In genomic region chr14:101557811-101558738, GRCh38 we compare ENCODE assay signal across 14 cellular contexts. TPM values are rescaled to one million over a fixed set of nuclear protein-coding genes. Genes with fewer than 3 reads are reported as not detected.
DNase-seq lines count a peak whose midpoint lies in the region; ATAC-seq and TF ChIP-seq lines count a peak whose summit lies in the region.
"Had no signal": no experiment of that assay in that cellular context is flagged by ENCODE, and none has a peak within 500 bp of the region (broad histone marks: within the 10 kb centered on the region; RNA-seq: fewer than 3 reads in every experiment).

No MANE protein-coding gene starts in this region.

- H3K9me3 ChIP-seq in neural cell (ENCODE audit: low read length) (no peaks in the 10 kb centered on the region), vagina (peaks cover 7% of the 10 kb centered on the region)

- no peaks in the 10 kb centered on the region for H3K9me2 ChIP-seq in neural cell (ENCODE audit: insufficient read depth, low read length)

- DNase-seq in Right ventricle myocardium inferior (ENCODE audit: missing footprints) (peak; percentile 70), left ventricle myocardium superior (no peak), brain microvascular endothelial cell (no peak), vagina (ENCODE audit: extremely low spot score in 2 of 2) (no peak), NCI-H2107 treated with DMSO at 0.1 percent for 48 hours (lab: John Stamatoyannopoulos, UW; ENCODE audit: unreplicated experiment) (no peak)
- DNase-seq in activated T-helper 1 cell treated with anti-CD3 and anti-CD28 coated beads, Interleukin-12 subunit alpha, Interleukin-12 subunit beta, Interleukin-2, Interleukin-4 antibody, amounts not matched to agents 30 ng/mL and 10 ng/mL and 1 ng/mL, durations not matched to agents 14 hours and 24 hours and 36 hours (ENCODE audit: low spot score), result no peak
- DNase-seq: activated CD4-positive, alpha-beta T cell treated with anti-CD3 and anti-CD28 coated beads, Interleukin-2, amount 50 U/mL, for 48 hours; activated naive CD4-positive, alpha-beta T cell; DMS53; NCI-H1930; NK-92 treated with Interleukin-12 subunit alpha and Interleukin-12 subunit beta, amount 100 ng/mL, for 24 hours had no signal

- intact Hi-C loops in Right ventricle myocardium inferior (cut with DNase I), result loop anchor here (5.0 kb wide), 1 partner anchor 61 kb away; no protein-coding TSS in a partner anchor
- intact Hi-C loops in left ventricle myocardium superior (cut with micrococcal nuclease), result no loop called here
- intact Hi-C loops in vagina (cut with DNase I), result no loop called here
- intact Hi-C loops in activated T-helper 1 cell treated with anti-CD3 and anti-CD28 coated beads, Interleukin-12 subunit alpha, Interleukin-12 subunit beta, Interleukin-2, Interleukin-4 antibody, amounts not matched to agents 30 ng/mL and 10 ng/mL and 1 ng/mL, durations not matched to agents 14 hours and 24 hours and 36 hours (cut with micrococcal nuclease), result no loop called here

- peaks cover 36% of the 10 kb centered on the region for H3K4me1 ChIP-seq in vagina

- TF ChIP-seq CTCF in brain microvascular endothelial cell (IDR thresholded peaks at IDR 0.05; ENCODE audit: low read depth, low read length, missing control alignments) (peak; percentile 10), neural cell (IDR thresholded peaks at IDR 0.05; ENCODE audit: poor library complexity, severe bottlenecking) (no peak), vagina (IDR thresholded peaks at IDR 0.05) (peak in 2 of 3 experiments; percentile 46 to 57)

- no peak overlapping the region for H3K27ac ChIP-seq in brain microvascular endothelial cell
- H3K27ac ChIP-seq in neural cell (ENCODE audit: low read length), result no peak overlapping the region
- peak overlapping the region; percentile 90 for H3K27ac ChIP-seq in vagina

- TF ChIP-seq RAD21 in neural cell (conservative IDR thresholded peaks at IDR 0.05), result no peak

- no peak overlapping the region for H3K4me3 Mint-ChIP-seq in activated T-helper 1 cell treated with anti-CD3 and anti-CD28 coated beads, Interleukin-12 subunit alpha, Interleukin-12 subunit beta, Interleukin-2, Interleukin-4 antibody, amounts not matched to agents 30 ng/mL and 10 ng/mL and 1 ng/mL, durations not matched to agents 14 hours and 24 hours and 36 hours

- H3K79me2 ChIP-seq in neural cell (replicated peaks; ENCODE audit: insufficient read depth, low read length), result no peaks in the 10 kb centered on the region

- no peak for TF ChIP-seq EP300 in neural cell (conservative IDR thresholded peaks at IDR 0.05; ENCODE audit: poor library complexity, severe bottlenecking)

- H3K27me3 ChIP-seq in brain microvascular endothelial cell (replicated peaks) (peaks cover 45% of the 10 kb centered on the region), neural cell (ENCODE audit: insufficient read depth, low read depth, low read length) (peaks cover 39% of the 10 kb centered on the region), vagina (no peaks in the 10 kb centered on the region)

- H2AFZ ChIP-seq in neural cell (ENCODE audit: low read depth, low read length), result no peak overlapping the region

- H3K4me2 ChIP-seq in neural cell (ENCODE audit: low read length), result no peak overlapping the region

- no peaks in the 10 kb centered on the region for H3K36me3 ChIP-seq in brain microvascular endothelial cell (replicated peaks)
- no peaks in the 10 kb centered on the region for H3K36me3 ChIP-seq in neural cell (ENCODE audit: insufficient read depth, low read length)
- H3K36me3 ChIP-seq in vagina, result no peaks in the 10 kb centered on the region

- H3F3A ChIP-seq in neural cell (ENCODE audit: insufficient read depth, low read length, poor library complexity, severe bottlenecking), result no peaks in the 10 kb centered on the region

- in situ Hi-C loops in brain microvascular endothelial cell (cut with HindIII; ENCODE audit: low pct_ligation_motif_present, low sequenced_read_pairs), result no loop called here

- no peak overlapping the region for H3K27ac Mint-ChIP-seq in activated T-helper 1 cell treated with anti-CD3 and anti-CD28 coated beads, Interleukin-12 subunit alpha, Interleukin-12 subunit beta, Interleukin-2, Interleukin-4 antibody, amounts not matched to agents 30 ng/mL and 10 ng/mL and 1 ng/mL, durations not matched to agents 14 hours and 24 hours and 36 hours

- peaks cover 6% of the 10 kb centered on the region for H3K36me3 Mint-ChIP-seq in activated T-helper 1 cell treated with anti-CD3 and anti-CD28 coated beads, Interleukin-12 subunit alpha, Interleukin-12 subunit beta, Interleukin-2, Interleukin-4 antibody, amounts not matched to agents 30 ng/mL and 10 ng/mL and 1 ng/mL, durations not matched to agents 14 hours and 24 hours and 36 hours (ENCODE audit: low read depth)

- H3K4me1 Mint-ChIP-seq in activated T-helper 1 cell treated with anti-CD3 and anti-CD28 coated beads, Interleukin-12 subunit alpha, Interleukin-12 subunit beta, Interleukin-2, Interleukin-4 antibody, amounts not matched to agents 30 ng/mL and 10 ng/mL and 1 ng/mL, durations not matched to agents 14 hours and 24 hours and 36 hours (ENCODE audit: low read depth), result no peaks in the 10 kb centered on the region

- no peaks in the 10 kb centered on the region for H4K20me1 ChIP-seq in neural cell (ENCODE audit: insufficient read depth)

- ATAC-seq in Right ventricle myocardium inferior (peak; percentile 6), left ventricle myocardium superior (no peak), GM21737 (IDR thresholded peaks at IDR 0.05; ENCODE audit: unreplicated experiment) (no peak)

- H3K9me3 Mint-ChIP-seq in activated T-helper 1 cell treated with anti-CD3 and anti-CD28 coated beads, Interleukin-12 subunit alpha, Interleukin-12 subunit beta, Interleukin-2, Interleukin-4 antibody, amounts not matched to agents 30 ng/mL and 10 ng/mL and 1 ng/mL, durations not matched to agents 14 hours and 24 hours and 36 hours, result peaks cover 10% of the 10 kb centered on the region

- no peak for TF ChIP-seq POLR2A in vagina (IDR thresholded peaks at IDR 0.05)

- H3K27me3 Mint-ChIP-seq in activated T-helper 1 cell treated with anti-CD3 and anti-CD28 coated beads, Interleukin-12 subunit alpha, Interleukin-12 subunit beta, Interleukin-2, Interleukin-4 antibody, amounts not matched to agents 30 ng/mL and 10 ng/mL and 1 ng/mL, durations not matched to agents 14 hours and 24 hours and 36 hours (ENCODE audit: insufficient read depth), result peaks cover 27% of the 10 kb centered on the region

- H3K4me3 ChIP-seq in brain microvascular endothelial cell (ENCODE audit: low read depth, low read length), result no peak overlapping the region
- peak overlapping the region; percentile 73 for H3K4me3 ChIP-seq in neural cell (ENCODE audit: low read length)
- H3K4me3 ChIP-seq in vagina, result peak overlapping the region; percentile 62 to 82

- H3K9ac ChIP-seq in neural cell (ENCODE audit: low read length), result no peak overlapping the region

TF ChIP-seq in neural cell, 6 proteins besides CTCF, POLR2A, EP300 and RAD21:
- no peak for TF ChIP-seq TAF1 (IDR thresholded peaks at IDR 0.05; ENCODE audit: low read depth)
- TF ChIP-seq SMC3 (conservative IDR thresholded peaks at IDR 0.05; ENCODE audit: poor library complexity), result no peak
- TF ChIP-seq EZH2 (IDR thresholded peaks at IDR 0.05; ENCODE audit: borderline replicate concordance, insufficient read depth, low read length, poor library complexity, severe bottlenecking), result no peak
- no peak for TF ChIP-seq POLR2AphosphoS5 (IDR thresholded peaks at IDR 0.05)
- no peak for TF ChIP-seq MXI1 (conservative IDR thresholded peaks at IDR 0.05; ENCODE audit: poor library complexity, severe bottlenecking)
- TF ChIP-seq REST (IDR thresholded peaks at IDR 0.05; ENCODE audit: borderline replicate concordance), result no peak

RNA-seq across cellular contexts. Expression of gene DIO3, which starts 3.2 kb away (rescaled TPM):
- total RNA-seq in Right ventricle myocardium inferior, result 0.24 TPM
- 0.15 TPM for total RNA-seq in left ventricle myocardium superior
- 49.2 and 68.3 TPM in 2 replicates for polyA plus RNA-seq in neural cell
- 50.1 and 50.9 TPM in 2 replicates for polyA minus RNA-seq in neural cell
- total RNA-seq in vagina, result 52.1 TPM
- total RNA-seq in activated T-helper 1 cell treated with anti-CD3 and anti-CD28 coated beads, Interleukin-12 subunit alpha, Interleukin-12 subunit beta, Interleukin-2, Interleukin-4 antibody, amounts not matched to agents 30 ng/mL and 10 ng/mL and 1 ng/mL, durations not matched to agents 14 hours and 24 hours and 36 hours, result not detected in 2 replicates
- polyA plus RNA-seq: AG04450 had no signal

Comparison
In these comparisons a context has a peak if more than half of its experiments do, and no peak if none do; other contexts are left out.
1. RNA of gene DIO3, which starts 3.2 kb away (total RNA-seq): 52.1 TPM in vagina (single experiment); 0.24 TPM in Right ventricle myocardium inferior (single experiment), 0.15 TPM in left ventricle myocardium superior (single experiment) and not detected in activated T-helper 1 cell treated with anti-CD3 and anti-CD28 coated beads, Interleukin-12 subunit alpha, Interleukin-12 subunit beta, Interleukin-2, Interleukin-4 antibody, amounts not matched to agents 30 ng/mL and 10 ng/mL and 1 ng/mL, durations not matched to agents 14 hours and 24 hours and 36 hours; every median in the first group is over 10 times any median in the second.